In the genomic region with DNA sequence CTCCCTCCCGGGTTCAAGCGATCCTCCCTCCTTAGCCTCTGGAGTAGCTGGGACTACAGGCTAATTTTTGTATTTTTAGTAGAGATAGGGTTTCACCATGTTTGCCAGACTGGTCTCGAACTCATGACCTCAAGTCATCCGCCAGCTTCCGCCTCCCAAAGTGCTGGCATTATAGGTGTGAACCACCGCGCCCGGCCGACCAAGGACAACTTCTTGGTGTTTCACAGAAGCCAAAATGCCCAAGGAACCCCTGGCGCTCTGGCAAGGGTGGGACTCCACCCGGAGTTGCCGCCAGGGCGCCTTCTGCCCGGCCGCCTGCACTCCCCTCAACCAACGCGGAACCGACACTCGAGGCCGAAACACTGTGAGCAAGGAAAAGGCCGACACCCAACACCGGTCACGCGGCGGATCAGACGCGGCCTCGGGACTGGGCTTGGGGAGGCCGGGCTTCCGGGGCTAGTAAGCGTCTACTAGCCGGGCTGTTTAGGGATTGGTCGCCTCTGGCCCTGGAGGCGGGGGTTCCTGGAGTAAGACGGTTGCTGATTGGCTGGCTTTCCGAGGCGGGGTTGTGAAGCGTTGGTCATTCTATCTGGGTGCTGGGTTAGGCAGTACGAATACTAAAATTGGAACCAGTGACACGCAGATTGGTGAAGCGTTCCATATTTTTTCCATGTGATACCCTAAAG, we compare ENCODE assay signal across 8 cellular contexts. TPM values are rescaled to one million over a fixed set of nuclear protein-coding genes. Genes with fewer than 3 reads are reported as not detected.
DNase-seq lines count a peak whose midpoint lies in the region; ATAC-seq, FAIRE-seq and TF ChIP-seq lines count a peak whose summit lies in the region.

No MANE protein-coding gene starts in this region.

- H3K27ac Mint-ChIP-seq in naive B cell: peak overlapping the region; percentile 36 to 96 (median 90)

- no peaks in the 10 kb centered on the region; the same call in 1 of the 2 replicates for H3F3A ChIP-seq in OCI-LY1 (ENCODE audit: insufficient read depth, low read length)

- TF ChIP-seq POLR2A in GM12891 (IDR thresholded peaks at IDR 0.05; ENCODE audit: low read depth, low read length): no peak

- no peaks in the 10 kb centered on the region for H3K36me3 ChIP-seq in OCI-LY1 (ENCODE audit: insufficient read depth, low read length)

- ATAC-seq in HG02885 (IDR thresholded peaks at IDR 0.05; ENCODE audit: poor library complexity, unreplicated experiment) (peak; percentile 95), naive B cell (ENCODE audit: low read depth in 2 of 2) (peak; percentile 96 to 99)

- H3K9me3 Mint-ChIP-seq in naive B cell: no peaks in the 10 kb centered on the region

- no peaks in the 10 kb centered on the region for H3K27me3 Mint-ChIP-seq in naive B cell

- H3K4me3 Mint-ChIP-seq in naive B cell: peak overlapping the region; percentile 76 to 91 (median 88)

- H3K27me3 ChIP-seq in OCI-LY1 (ENCODE audit: insufficient read depth, low read length): no peaks in the 10 kb centered on the region; the same call in 1 of the 2 replicates

- H3K36me3 Mint-ChIP-seq in naive B cell: no peaks in the 10 kb centered on the region

- H3K4me1 Mint-ChIP-seq in naive B cell: peaks cover 10 to 18% (median 14%) of the 10 kb centered on the region in 3 donors

- H3K9me2 ChIP-seq in OCI-LY1 (ENCODE audit: low read depth, low read length): no peaks in the 10 kb centered on the region

- no peak for TF ChIP-seq CTCF in OCI-LY1 (IDR thresholded peaks at IDR 0.05; ENCODE audit: low read length)

- H2AFZ ChIP-seq in OCI-LY1 (ENCODE audit: low read length): peak overlapping the region; percentile 52; the same call in 1 of the 2 replicates

- H3K79me2 ChIP-seq in OCI-LY1 (ENCODE audit: insufficient read depth, low read length): no peaks in the 10 kb centered on the region

- peak overlapping the region; percentile 53 for H3K4me3 ChIP-seq in OCI-LY1 (ENCODE audit: low read depth, low read length, poor library complexity, severe bottlenecking)

- no peaks in the 10 kb centered on the region for H3K9me3 ChIP-seq in OCI-LY1 (ENCODE audit: low read length)

- no peak overlapping the region for H3K27ac ChIP-seq in OCI-LY1 (ENCODE audit: low read depth, low read length, poor library complexity, severe bottlenecking)

- H3K9ac ChIP-seq in OCI-LY1 (ENCODE audit: low read length): peak overlapping the region; percentile 28; the same call in 1 of the 2 replicates

- peak overlapping the region; percentile 59 for H3K4me2 ChIP-seq in OCI-LY1 (ENCODE audit: low read length)

- DNase-seq in GM12891 (ENCODE audit: insufficient read length, low spot score) (peak; percentile 95), fibroblast of peridontal ligament (ENCODE audit: extremely low read depth) (peak; percentile 97), naive B cell (peak; percentile 86), urothelium cell line (ENCODE audit: low spot score) (no peak)
- peak; percentile 74 for DNase-seq in activated effector memory CD4-positive, alpha-beta T cell treated with Interleukin-2 at 50 U/mL for 16 hours
- DNase-seq in stimulated activated CD8-positive, alpha-beta memory T cell treated with anti-CD3 and anti-CD28 coated beads, Interleukin-7, amount 100 ng/mL, for 24 hours (ENCODE audit: low read depth): peak; percentile 66

- H4K20me1 ChIP-seq in OCI-LY1 (ENCODE audit: insufficient read depth, low read length): no peaks in the 10 kb centered on the region

- peak; percentile 40 for FAIRE-seq in GM12891 (lab: Jason Lieb, UNC)
- FAIRE-seq in urothelium cell line (lab: Jason Lieb, UNC): no peak

- peaks cover 10% of the 10 kb centered on the region for H3K4me1 ChIP-seq in OCI-LY1 (ENCODE audit: insufficient read depth, low read length, severe bottlenecking)

TF ChIP-seq in GM12891, 5 proteins besides CTCF, POLR2A, EP300 and RAD21:
- TF ChIP-seq TAF1 (IDR thresholded peaks at IDR 0.05; ENCODE audit: low read depth, low read length): no peak
- TF ChIP-seq PAX5 (IDR thresholded peaks at IDR 0.05; ENCODE audit: insufficient read depth, low read length, severe bottlenecking): no peak
- no peak for TF ChIP-seq POU2F2 (IDR thresholded peaks at IDR 0.05; ENCODE audit: low read depth, low read length)
- TF ChIP-seq POLR2AphosphoS5 (IDR thresholded peaks at IDR 0.05; ENCODE audit: low read depth, low read length): no peak
- no peak for TF ChIP-seq SPI1 (IDR thresholded peaks at IDR 0.05; ENCODE audit: low read depth, low read length)

RNA-seq across cellular contexts. Expression of a gene that starts 7.7 kb away (rescaled TPM):
- polyA plus RNA-seq in GM12891 (2012; ENCODE audit: low read depth, missing spikeins): 0.21 TPM
- under 1 TPM in 3 of 6 donors, not detected in 3; 0.13 to 0.46 (median 0.40) TPM for polyA plus RNA-seq in naive B cell (ENCODE audit: low read depth in 6 of 6)

RNA-seq across cellular contexts. Expression of a gene that starts 16.3 kb away (rescaled TPM):
- polyA plus RNA-seq in GM12891 (2012; ENCODE audit: low read depth, missing spikeins): 6.8 TPM
- 10 to 100 TPM in 3 of 6 donors, 1 to 10 TPM in 3; 7.0 to 25.2 (median 10.5) TPM for polyA plus RNA-seq in naive B cell (ENCODE audit: low read depth in 6 of 6)

RNA-seq across cellular contexts. Expression of a gene that starts 16.8 kb away (rescaled TPM):
- 0.04 TPM for polyA plus RNA-seq in GM12891 (2012; ENCODE audit: low read depth, missing spikeins)
- polyA plus RNA-seq in naive B cell (ENCODE audit: low read depth in 6 of 6): under 1 TPM in 1 of 6 donors, not detected in 5; 0.66 TPM

RNA-seq across cellular contexts. Expression of a gene that starts 36.0 kb away (rescaled TPM):
- 6.3 TPM for polyA plus RNA-seq in GM12891 (2012; ENCODE audit: low read depth, missing spikeins)
- 10 to 100 TPM; 24.9 to 40.0 (median 27.3) TPM for polyA plus RNA-seq in naive B cell (ENCODE audit: low read depth in 6 of 6)
